In the genomic region with DNA sequence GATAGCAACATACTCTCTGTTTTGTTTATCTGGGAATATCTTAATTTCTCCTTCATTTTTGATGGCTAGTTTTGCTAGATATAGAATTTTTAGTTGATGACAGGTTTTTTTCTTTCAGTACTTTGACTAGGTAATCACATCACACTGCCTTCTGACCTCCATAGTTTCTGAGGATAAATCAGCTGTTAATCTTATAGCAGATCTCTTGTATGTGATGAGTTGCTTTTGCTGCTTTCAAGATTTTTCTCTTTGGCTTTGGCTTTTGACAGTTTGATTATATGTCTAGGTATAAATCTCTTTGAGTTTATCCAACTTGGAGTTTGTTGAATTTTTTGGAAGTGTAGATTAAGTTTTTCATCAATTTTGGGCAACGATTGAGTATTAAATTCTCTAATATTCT, we compare ENCODE assay signal across 1 cellular context.
A peak's percentile ranks its signal among the peaks of the same experiment; 100 is the strongest.
TF ChIP-seq lines count a peak whose summit lies in the region.

No MANE protein-coding gene starts in this region.

TF ChIP-seq in K562, 482 proteins besides CTCF, POLR2A, EP300 and RAD21 (continued from another document):
- TF ChIP-seq ZBTB34 (CRISPR knock-in tag; IDR thresholded peaks at IDR 0.05) (no peak), SIN3A (IDR thresholded peaks at IDR 0.05; ENCODE audit: borderline replicate concordance in 2 of 2, control insufficient read depth in 1 of 2, low read depth in 2 of 2, low read length in 2 of 2) (no peak), CBX1 (IDR thresholded peaks at IDR 0.05; ENCODE audit: low read depth) (peak; percentile 52; the same call in 1 of the 2 replicates), TRIM28 (IDR thresholded peaks at IDR 0.05) (peak; percentile 98), RBM15 (IDR thresholded peaks at IDR 0.05; ENCODE audit: insufficient read depth, low read length) (no peak), ZNF512 (tag; IDR thresholded peaks at IDR 0.05) (0 out of 2 replicates have a peak, but pooled peaks have one; percentile 10), CBX5 (IDR thresholded peaks at IDR 0.05; ENCODE audit: borderline replicate concordance, low read depth) (peak; percentile 92), ZNF184 (CRISPR knock-in tag; IDR thresholded peaks at IDR 0.05) (no peak), ZNF324 (CRISPR knock-in tag; IDR thresholded peaks at IDR 0.05) (no peak), SMAD2 (IDR thresholded peaks at IDR 0.05; ENCODE audit: low read depth, low read length) (no peak), HNRNPK (IDR thresholded peaks at IDR 0.05; ENCODE audit: low read depth, low read length, poor library complexity, severe bottlenecking) (no peak), DACH1 (IDR thresholded peaks at IDR 0.05; ENCODE audit: partially characterized antibody) (peak; percentile 39), EWSR1 (IDR thresholded peaks at IDR 0.05; ENCODE audit: borderline replicate concordance, low read depth, partially characterized antibody) (no peak), SMARCA4 (IDR thresholded peaks at IDR 0.05) (no peak), ETV5 (CRISPR knock-in tag; IDR thresholded peaks at IDR 0.05; ENCODE audit: low read depth) (no peak), NR2C1 (IDR thresholded peaks at IDR 0.05) (peak; percentile 59; the same call in 1 of the 2 replicates), NR2C1 (tag; IDR thresholded peaks at IDR 0.05) (peak; percentile 56; the same call in 1 of the 2 replicates)
- TF ChIP-seq, protein P1, sequence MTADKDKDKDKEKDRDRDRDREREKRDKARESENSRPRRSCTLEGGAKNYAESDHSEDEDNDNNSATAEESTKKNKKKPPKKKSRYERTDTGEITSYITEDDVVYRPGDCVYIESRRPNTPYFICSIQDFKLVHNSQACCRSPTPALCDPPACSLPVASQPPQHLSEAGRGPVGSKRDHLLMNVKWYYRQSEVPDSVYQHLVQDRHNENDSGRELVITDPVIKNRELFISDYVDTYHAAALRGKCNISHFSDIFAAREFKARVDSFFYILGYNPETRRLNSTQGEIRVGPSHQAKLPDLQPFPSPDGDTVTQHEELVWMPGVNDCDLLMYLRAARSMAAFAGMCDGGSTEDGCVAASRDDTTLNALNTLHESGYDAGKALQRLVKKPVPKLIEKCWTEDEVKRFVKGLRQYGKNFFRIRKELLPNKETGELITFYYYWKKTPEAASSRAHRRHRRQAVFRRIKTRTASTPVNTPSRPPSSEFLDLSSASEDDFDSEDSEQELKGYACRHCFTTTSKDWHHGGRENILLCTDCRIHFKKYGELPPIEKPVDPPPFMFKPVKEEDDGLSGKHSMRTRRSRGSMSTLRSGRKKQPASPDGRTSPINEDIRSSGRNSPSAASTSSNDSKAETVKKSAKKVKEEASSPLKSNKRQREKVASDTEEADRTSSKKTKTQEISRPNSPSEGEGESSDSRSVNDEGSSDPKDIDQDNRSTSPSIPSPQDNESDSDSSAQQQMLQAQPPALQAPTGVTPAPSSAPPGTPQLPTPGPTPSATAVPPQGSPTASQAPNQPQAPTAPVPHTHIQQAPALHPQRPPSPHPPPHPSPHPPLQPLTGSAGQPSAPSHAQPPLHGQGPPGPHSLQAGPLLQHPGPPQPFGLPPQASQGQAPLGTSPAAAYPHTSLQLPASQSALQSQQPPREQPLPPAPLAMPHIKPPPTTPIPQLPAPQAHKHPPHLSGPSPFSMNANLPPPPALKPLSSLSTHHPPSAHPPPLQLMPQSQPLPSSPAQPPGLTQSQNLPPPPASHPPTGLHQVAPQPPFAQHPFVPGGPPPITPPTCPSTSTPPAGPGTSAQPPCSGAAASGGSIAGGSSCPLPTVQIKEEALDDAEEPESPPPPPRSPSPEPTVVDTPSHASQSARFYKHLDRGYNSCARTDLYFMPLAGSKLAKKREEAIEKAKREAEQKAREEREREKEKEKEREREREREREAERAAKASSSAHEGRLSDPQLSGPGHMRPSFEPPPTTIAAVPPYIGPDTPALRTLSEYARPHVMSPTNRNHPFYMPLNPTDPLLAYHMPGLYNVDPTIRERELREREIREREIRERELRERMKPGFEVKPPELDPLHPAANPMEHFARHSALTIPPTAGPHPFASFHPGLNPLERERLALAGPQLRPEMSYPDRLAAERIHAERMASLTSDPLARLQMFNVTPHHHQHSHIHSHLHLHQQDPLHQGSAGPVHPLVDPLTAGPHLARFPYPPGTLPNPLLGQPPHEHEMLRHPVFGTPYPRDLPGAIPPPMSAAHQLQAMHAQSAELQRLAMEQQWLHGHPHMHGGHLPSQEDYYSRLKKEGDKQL (CRISPR knock-in tag; IDR thresholded peaks at IDR 0.05; ENCODE audit: borderline replicate concordance) = no peak
